ENCODE assay signal across 16 cellular contexts in genomic region chr21:34528131-34528561, GRCh38. TPM values are rescaled to one million over a fixed set of nuclear protein-coding genes. Genes with fewer than 3 reads are reported as not detected.
A peak's percentile ranks its signal among the peaks of the same experiment; 100 is the strongest.
DNase-seq lines count a peak whose midpoint lies in the region; ATAC-seq, FAIRE-seq and TF ChIP-seq lines count a peak whose summit lies in the region.
"Had no signal": no experiment of that assay in that cellular context is flagged by ENCODE, and none has a peak within 500 bp of the region (broad histone marks: within the 10 kb centered on the region; RNA-seq: fewer than 3 reads in every experiment).

No MANE protein-coding gene starts in this region.

- no peak overlapping the region for H3K18ac ChIP-seq in mesendoderm (ENCODE audit: low read length)

- peak in 1 of 4 donors; percentile 27 for ATAC-seq in pancreas
- ATAC-seq in GM19467 (IDR thresholded peaks at IDR 0.05; ENCODE audit: unreplicated experiment): no peak

- H2AK5ac ChIP-seq in mesendoderm (ENCODE audit: low read length): no peak overlapping the region

- H3K79me1 ChIP-seq in mesendoderm (ENCODE audit: low read length): no peaks in the 10 kb centered on the region

- no peak overlapping the region for H2BK120ac ChIP-seq in mesendoderm (ENCODE audit: low read depth, low read length)

- no peak overlapping the region for H4K8ac ChIP-seq in mesendoderm (ENCODE audit: low read depth, low read length)

- intact Hi-C loops in pancreas (cut with DNase I): no loop called here

- H2BK5ac ChIP-seq in mesendoderm (ENCODE audit: low read length): no peak overlapping the region

- H3K56ac ChIP-seq in mesendoderm (ENCODE audit: low read length): no peak overlapping the region

- H3K79me2 ChIP-seq in mesendoderm (ENCODE audit: control insufficient read depth, insufficient read depth, low read length): no peaks in the 10 kb centered on the region

- 28 to 33% methylated on average over 3 of the region's 3 CpGs for WGBS in pancreas, 2 donors
- WGBS in mesendoderm (ENCODE audit: extremely low coverage, insufficient coverage, low lambda C conversion rate): no CpG with 5 or more reads among the region's 3 CpGs

- H3K36me3 ChIP-seq in pancreas (no peaks in the 10 kb centered on the region), mesendoderm (ENCODE audit: control insufficient read depth, insufficient read depth, low read length) (no peaks in the 10 kb centered on the region)
- H3K36me3 ChIP-seq: ovary had no signal

- H3K4me3 ChIP-seq in fibroblast of mammary gland (ENCODE audit: control insufficient read depth, low read depth, low read length): no peak overlapping the region
- no peak overlapping the region for H3K4me3 ChIP-seq in pancreas
- H3K4me3 ChIP-seq in mesendoderm (ENCODE audit: low read length): no peak overlapping the region
- H3K4me3 ChIP-seq: BLaER1 treated with 17β-estradiol and CSF1 and Interleukin-3, amounts not matched to agents 10 nM and 100 nM; ovary had no signal

- H3K9ac ChIP-seq in mesendoderm (ENCODE audit: low read length): no peak overlapping the region
- H3K9ac ChIP-seq: BLaER1 treated with 17β-estradiol and CSF1 and Interleukin-3, amounts not matched to agents 10 nM and 100 nM had no signal

- no peak overlapping the region for H3K4me2 ChIP-seq in mesendoderm (ENCODE audit: low read length)

- H3K23ac ChIP-seq in mesendoderm (ENCODE audit: low read length): no peak overlapping the region

- no peaks in the 10 kb centered on the region for H3K27me3 ChIP-seq in pancreas
- no peaks in the 10 kb centered on the region for H3K27me3 ChIP-seq in mesendoderm (ENCODE audit: insufficient read depth, low read length, poor library complexity)
- H3K27me3 ChIP-seq: BLaER1 treated with 17β-estradiol and CSF1 and Interleukin-3, amounts not matched to agents 10 nM and 100 nM; ovary had no signal

- TF ChIP-seq CTCF in AG09319 (IDR thresholded peaks at IDR 0.05; ENCODE audit: low read depth, low read length) (no peak), fibroblast of mammary gland (conservative IDR thresholded peaks at IDR 0.05; ENCODE audit: control insufficient read depth, insufficient read depth, low read depth, low read length) (no peak), pancreas (IDR thresholded peaks at IDR 0.05) (no peak)

- no peak overlapping the region for H4K5ac ChIP-seq in mesendoderm (ENCODE audit: low read length)

- no peak overlapping the region for H2BK15ac ChIP-seq in mesendoderm (replicated peaks; ENCODE audit: low read depth)

- DNase-seq in AG09319 (ENCODE audit: extremely low read depth, low read depth) (peak; percentile 39), M059J (ENCODE audit: low read depth) (peak; percentile 52), fibroblast of mammary gland (ENCODE audit: low read depth) (peak; percentile 42), pancreas (no peak), mesendoderm (no peak), DMS53 treated with DMSO at 0.1 percent for 48 hours (lab: John Stamatoyannopoulos, UW; ENCODE audit: unreplicated experiment) (no peak), NCI-H2171 treated with DMSO at 0.1 percent for 48 hours (lab: John Stamatoyannopoulos, UW) (no peak)
- DNase-seq: activated naive CD4-positive, alpha-beta T cell treated with anti-CD3 and anti-CD28 coated beads, Interleukin-2, amount 10 ng/mL, durations not matched to agents 7 days and 5 days; NCI-H1092 treated with DMSO at 0.1 percent for 48 hours; ovary; SK-N-SH; stimulated activated CD4-positive, alpha-beta T cell treated with anti-CD3 and anti-CD28 coated beads, Interleukin-15, amount 100 ng/mL, for 24 hours had no signal

- H3K27ac ChIP-seq in pancreas (peak overlapping the region in 3 of 4 donors; percentile 14 to 96 (median 72)), mesendoderm (ENCODE audit: low read depth, low read length) (no peak overlapping the region)
- H3K27ac ChIP-seq: BLaER1 treated with 17β-estradiol and CSF1 and Interleukin-3, amounts not matched to agents 10 nM and 100 nM; ovary had no signal

- peaks cover 17 to 42% (median 23%) of the 10 kb centered on the region in 3 donors for H3K4me1 ChIP-seq in pancreas
- peaks cover 9% of the 10 kb centered on the region for H3K4me1 ChIP-seq in mesendoderm (ENCODE audit: control insufficient read depth, low read depth, low read length)

- no peaks in the 10 kb centered on the region for H3K9me3 ChIP-seq in pancreas
- H3K9me3 ChIP-seq: ovary, SK-N-SH had no signal

- no peak overlapping the region for H3K4ac ChIP-seq in mesendoderm (ENCODE audit: low read depth, low read length)

- FAIRE-seq in pancreas (lab: Jason Lieb, UNC): no peak
- FAIRE-seq: GM12891 had no signal

RNA-seq across cellular contexts. Expression of gene KCNE1, which starts 16.1 kb away (rescaled TPM):
- 0.32 TPM in 1 of 2 replicates, not detected in the other for total RNA-seq in M059J (2014; rRNA removed; shearing (Covaris generic))
- under 1 TPM; 0.20 to 0.75 (median 0.31) TPM for total RNA-seq in pancreas
- polyA plus RNA-seq in pancreas: under 1 TPM; 0.05 to 0.30 TPM
- 0.21 TPM for polyA plus RNA-seq in mesendoderm (2013, experiment 1 of 2)
- 0.24 TPM for polyA plus RNA-seq in mesendoderm (2013, experiment 2 of 2)
- total RNA-seq: NCI-H460 had no signal

Comparison
In these comparisons a context has a peak if more than half of its experiments do, and no peak if none do; other contexts are left out.
1. DNase-seq: peak in AG09319 (single experiment), M059J (single experiment) and fibroblast of mammary gland (single experiment); none in pancreas (0 of 6), mesendoderm (single experiment), DMS53 treated with DMSO at 0.1 percent for 48 hours (single experiment) and NCI-H2171 treated with DMSO at 0.1 percent for 48 hours (single experiment).